17 cellular contexts compared by ENCODE assay signal in genomic region chr6:73234732-73235131, GRCh38. TPM values are rescaled to one million over a fixed set of nuclear protein-coding genes. Genes with fewer than 3 reads are reported as not detected.
DNase-seq lines count a peak whose midpoint lies in the region; ATAC-seq and TF ChIP-seq lines count a peak whose summit lies in the region.
"Had no signal": no experiment of that assay in that cellular context is flagged by ENCODE, and none has a peak within 500 bp of the region (broad histone marks: within the 10 kb centered on the region; RNA-seq: fewer than 3 reads in every experiment).

No MANE protein-coding gene starts in this region.

- no peaks in the 10 kb centered on the region for H3K4me1 Mint-ChIP-seq in nephron progenitor cell
- H3K4me1 Mint-ChIP-seq: activated naive CD8-positive, alpha-beta T cell treated with anti-CD3 and anti-CD28 coated beads, Interleukin-2, amount 50 U/mL, for 24 hours had no signal

- ATAC-seq in SK-N-SH treated with all-trans-retinoic acid at 6 μM for 48 hours = peak; percentile 28; the same call in 2 of the 3 replicates
- ATAC-seq: activated naive CD8-positive, alpha-beta T cell treated with anti-CD3 and anti-CD28 coated beads, Interleukin-2, amount 50 U/mL, for 24 hours had no signal

- H3K27me3 Mint-ChIP-seq in nephron progenitor cell (ENCODE audit: low read depth, poor library complexity) = no peaks in the 10 kb centered on the region
- H3K27me3 Mint-ChIP-seq: activated naive CD8-positive, alpha-beta T cell treated with anti-CD3 and anti-CD28 coated beads, Interleukin-2, amount 50 U/mL, for 24 hours had no signal

- no peak overlapping the region for H3K27ac Mint-ChIP-seq in nephron progenitor cell
- H3K27ac Mint-ChIP-seq: activated naive CD8-positive, alpha-beta T cell treated with anti-CD3 and anti-CD28 coated beads, Interleukin-2, amount 50 U/mL, for 24 hours had no signal

- no peak for TF ChIP-seq CTCF in AG04449 (IDR thresholded peaks at IDR 0.05; ENCODE audit: insufficient read depth, low read length, missing control alignments)
- no peak for TF ChIP-seq CTCF in fibroblast of villous mesenchyme (IDR thresholded peaks at IDR 0.05; ENCODE audit: insufficient read depth, low read depth, low read length)
- no peak for TF ChIP-seq CTCF in GM10266 (IDR thresholded peaks at IDR 0.05; ENCODE audit: control insufficient read depth, insufficient read depth, low read depth, missing control alignments)
- no peak for TF ChIP-seq CTCF in nephron progenitor cell (IDR thresholded peaks at IDR 0.05)

- CTCF ChIA-PET in AG04449 (lab: Yijun Ruan, JAX) = no interaction called here

- H3K4me3 ChIP-seq in AG04449 (ENCODE audit: low read depth, low read length) = no peak overlapping the region
- H3K4me3 ChIP-seq in fibroblast of villous mesenchyme (ENCODE audit: low read depth, low read length) = no peak overlapping the region
- H3K4me3 ChIP-seq: suprapubic skin had no signal

- H3K9me3 Mint-ChIP-seq in nephron progenitor cell = no peaks in the 10 kb centered on the region
- H3K9me3 Mint-ChIP-seq: activated naive CD8-positive, alpha-beta T cell treated with anti-CD3 and anti-CD28 coated beads, Interleukin-2, amount 50 U/mL, for 24 hours had no signal

- H3K4me3 Mint-ChIP-seq in nephron progenitor cell = no peak overlapping the region
- H3K4me3 Mint-ChIP-seq: activated naive CD8-positive, alpha-beta T cell treated with anti-CD3 and anti-CD28 coated beads, Interleukin-2, amount 50 U/mL, for 24 hours had no signal

- POLR2A ChIA-PET in AG04449 (lab: Yijun Ruan, JAX) = no interaction called here

- H3K36me3 Mint-ChIP-seq in nephron progenitor cell (ENCODE audit: low read depth) = no peaks in the 10 kb centered on the region

- DNase-seq in AG04449 (ENCODE audit: low read depth, low spot score) (peak; percentile 28), HCEC 1CT (peak; percentile 95), fibroblast of villous mesenchyme (ENCODE audit: low read depth) (peak; percentile 65), GM10266 (ENCODE audit: extremely low spot score) (no peak), nephron progenitor cell (no peak), NCI-H526 treated with DMSO at 0.1 percent for 48 hours (lab: John Stamatoyannopoulos, UW) (no peak)
- no peak for DNase-seq in activated naive CD4-positive, alpha-beta T cell treated with anti-CD3 and anti-CD28 coated beads, Interleukin-2, amount 50 U/mL, for 16 hours
- DNase-seq: activated CD4-positive, alpha-beta T cell treated with anti-CD3 and anti-CD28 coated beads for 1 hour; activated naive CD8-positive, alpha-beta T cell treated with anti-CD3 and anti-CD28 coated beads, Interleukin-2, amount 50 U/mL, for 24 hours; activated T-cell treated with anti-CD3 and anti-CD28 coated beads, Interleukin-2, amount 50 U/mL, for 1 hour; AML-193; NCI-H1417 treated with DMSO at 0.1 percent for 48 hours; NCI-H510A treated with DMSO at 0.1 percent for 48 hours; stimulated activated CD4-positive, alpha-beta T cell treated with anti-CD3 and anti-CD28 coated beads, Interleukin-12 subunit alpha, Interleukin-12 subunit beta, amount 100 ng/mL, for 4 hours had no signal

TF ChIP-seq in SK-N-SH treated with all-trans-retinoic acid at 6 μM for 48 hours, 23 proteins besides CTCF, POLR2A, EP300 and RAD21:
- no peak for TF ChIP-seq ZFP30 (CRISPR knock-in tag; IDR thresholded peaks at IDR 0.05)
- peak; percentile 58 for TF ChIP-seq ISL1 (CRISPR knock-in tag; IDR thresholded peaks at IDR 0.05)

RNA-seq across cellular contexts. Expression of gene KHDC1L, which starts 9.4 kb away (rescaled TPM):
- 0.43 TPM in 1 of 2 replicates, not detected in the other for total RNA-seq in fibroblast of villous mesenchyme
- total RNA-seq: osteocyte, suprapubic skin had no signal

RNA-seq across cellular contexts. Expression of gene KHDC1, which starts 28.3 kb away (rescaled TPM):
- total RNA-seq in fibroblast of villous mesenchyme = 2.6 and 3.9 TPM in 2 replicates
- total RNA-seq: suprapubic skin had no signal

Comparison
In these comparisons a context has a peak if more than half of its experiments do, and no peak if none do; other contexts are left out.
1. DNase-seq: peak in AG04449 (single experiment), HCEC 1CT (single experiment) and fibroblast of villous mesenchyme (single experiment); none in GM10266 (single experiment), nephron progenitor cell (single experiment), NCI-H526 treated with DMSO at 0.1 percent for 48 hours (single experiment) and activated naive CD4-positive, alpha-beta T cell treated with anti-CD3 and anti-CD28 coated beads, Interleukin-2, amount 50 U/mL, for 16 hours (single experiment).